ENCODE assay signal across 29 cellular contexts in the genomic region with DNA sequence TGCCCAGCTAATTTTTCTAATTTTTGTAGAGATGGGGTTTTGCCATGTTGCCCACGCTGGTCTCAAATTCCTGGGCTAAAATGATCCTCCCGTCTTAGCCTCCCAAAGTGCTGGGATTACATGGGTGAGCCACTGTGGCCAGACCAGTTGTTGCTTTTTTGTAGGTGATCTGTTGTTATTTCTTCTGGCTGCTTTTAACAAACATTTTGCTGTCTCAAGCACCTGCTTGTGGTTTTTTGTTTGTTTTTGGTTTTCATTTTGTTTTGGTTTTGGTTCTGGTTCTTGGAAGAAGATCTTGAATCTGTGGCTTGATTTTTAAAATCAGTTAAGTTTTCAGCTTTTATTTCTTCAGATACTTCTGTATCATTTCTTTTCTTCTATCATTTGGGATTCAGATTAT. TPM values are rescaled to one million over a fixed set of nuclear protein-coding genes. Genes with fewer than 3 reads are reported as not detected.
DNase-seq lines count a peak whose midpoint lies in the region; ATAC-seq and TF ChIP-seq lines count a peak whose summit lies in the region.
"Had no signal": no experiment of that assay in that cellular context is flagged by ENCODE, and none has a peak within 500 bp of the region (broad histone marks: within the 10 kb centered on the region; RNA-seq: fewer than 3 reads in every experiment).

No MANE protein-coding gene starts in this region.

- H2AK5ac ChIP-seq in mesenchymal stem cell (ENCODE audit: low read length, severe bottlenecking) = no peak overlapping the region

- H3K4me1 Mint-ChIP-seq in activated CD4-positive, alpha-beta T cell treated with anti-CD3 and anti-CD28 coated beads, Interleukin-2, amount 10 ng/mL, durations not matched to agents 7 days and 5 days = peaks cover 27% of the 10 kb centered on the region
- H3K4me1 Mint-ChIP-seq in CD8-positive, alpha-beta T cell (ENCODE audit: low read depth) = peaks cover 45% of the 10 kb centered on the region
- H3K4me1 Mint-ChIP-seq in T-cell = peaks cover 50 to 60% (median 53%) of the 10 kb centered on the region in 3 donors
- H3K4me1 Mint-ChIP-seq in stimulated activated memory B cell treated with anti-CD40 and anti-IgM and Interleukin-4, amounts not matched to agents 10 μg/mL and 1 μg/mL and 100 μg/mL, for 72 hours = peaks cover 24% of the 10 kb centered on the region

- POLR2A ChIA-PET in activated CD4-positive, alpha-beta T cell treated with anti-CD3 and anti-CD28 coated beads, Interleukin-2, amount 10 ng/mL, durations not matched to agents 7 days and 5 days (lab: Charles Lee) = no interaction called here
- POLR2A ChIA-PET in CD8-positive, alpha-beta T cell (lab: Charles Lee) = interaction anchor here (2.1 kb wide), 1 partner anchor 20 kb away, joined by 8 read pairs; no protein-coding TSS in a partner anchor
- POLR2A ChIA-PET in T-cell (lab: Charles Lee) = no interaction called here

- TF ChIP-seq CTCF in CD8-positive, alpha-beta T cell (IDR thresholded peaks at IDR 0.05) = no peak

- H2AFZ ChIP-seq in mesenchymal stem cell (ENCODE audit: low read depth, low read length) = no peak overlapping the region

- no peaks in the 10 kb centered on the region for H3K36me3 ChIP-seq in CD8-positive, alpha-beta T cell (ENCODE audit: insufficient read depth, low read length)
- peaks cover 0 to 17% of the 10 kb centered on the region in 2 experiments for H3K36me3 ChIP-seq in mesenchymal stem cell (ENCODE audit: control insufficient read depth in 1 of 2, insufficient read depth in 2 of 2, low read depth in 1 of 2, low read length in 2 of 2)
- H3K36me3 ChIP-seq: breast epithelium, sigmoid colon, thoracic aorta, uterus had no signal

- H3K9me3 Mint-ChIP-seq in activated CD4-positive, alpha-beta T cell treated with anti-CD3 and anti-CD28 coated beads, Interleukin-2, amount 10 ng/mL, durations not matched to agents 7 days and 5 days = peaks cover 20% of the 10 kb centered on the region
- H3K9me3 Mint-ChIP-seq in CD8-positive, alpha-beta T cell = peaks cover 4% of the 10 kb centered on the region
- peaks cover 0 to 21% (median 4%) of the 10 kb centered on the region in 3 donors for H3K9me3 Mint-ChIP-seq in T-cell
- H3K9me3 Mint-ChIP-seq in stimulated activated memory B cell treated with anti-CD40 and anti-IgM and Interleukin-4, amounts not matched to agents 10 μg/mL and 1 μg/mL and 100 μg/mL, for 72 hours = no peaks in the 10 kb centered on the region
- H3K9me3 Mint-ChIP-seq: memory B cell had no signal

- H3K4ac ChIP-seq in mesenchymal stem cell (ENCODE audit: low read depth in 1 of 2, low read length in 2 of 2) = no peak overlapping the region

- peaks cover 9% of the 10 kb centered on the region for H3K79me1 ChIP-seq in mesenchymal stem cell (replicated peaks; ENCODE audit: low read length, poor library complexity, severe bottlenecking)

- H4K91ac ChIP-seq in mesenchymal stem cell (ENCODE audit: low read length) = no peak overlapping the region

- intact Hi-C loops in CD8-positive, alpha-beta T cell (cut with DNase I, micrococcal nuclease) = loop anchor here in 1 of 2 experiments (1.0 kb wide), 1 partner anchor 8 kb away; no protein-coding TSS in a partner anchor

- DNase-seq in activated CD4-positive, alpha-beta T cell treated with anti-CD3 and anti-CD28 coated beads, Interleukin-2, amount 10 ng/mL, durations not matched to agents 7 days and 5 days = no peak
- no peak for DNase-seq in activated CD4-positive, alpha-beta T cell treated with anti-CD3 and anti-CD28 coated beads for 1 hour
- no peak for DNase-seq in CD8-positive, alpha-beta T cell
- DNase-seq in T-cell = no peak
- DNase-seq in mesenchymal stem cell = no peak
- no peak for DNase-seq in Ammon's horn (ENCODE audit: low spot score)
- no peak for DNase-seq in NCI-H1092 (lab: John Stamatoyannopoulos, UW)
- DNase-seq: 8988T; activated effector memory CD4-positive, alpha-beta T cell treated with Interleukin-2 at 50 U/mL for 16 hours; amygdala; DMS 273 treated with DMSO at 0.1 percent for 48 hours; H7; hypothalamus; immature natural killer cell; left colon; NCI-H2029 treated with DMSO at 0.1 percent for 48 hours; NCI-H526 treated with DMSO at 0.1 percent for 48 hours; occipital lobe; Peyer's patch; psoas muscle; SIG-M5; sigmoid colon; stimulated activated naive CD4-positive, alpha-beta T cell; uterus had no signal

- no peak overlapping the region for H3K4me3 ChIP-seq in CD8-positive, alpha-beta T cell (ENCODE audit: low read depth, low read length)
- H3K4me3 ChIP-seq in mesenchymal stem cell (ENCODE audit: insufficient read depth in 1 of 2, low read depth in 1 of 2, low read length in 2 of 2) = no peak overlapping the region
- H3K4me3 ChIP-seq: breast epithelium, Peyer's patch, psoas muscle, sigmoid colon, thoracic aorta, uterus had no signal

- no peaks in the 10 kb centered on the region for H3K27me3 ChIP-seq in CD8-positive, alpha-beta T cell (ENCODE audit: insufficient read depth, low read length)
- no peaks in the 10 kb centered on the region for H3K27me3 ChIP-seq in mesenchymal stem cell (ENCODE audit: control insufficient read depth in 1 of 2, insufficient read depth in 1 of 2, low read length in 2 of 2)
- H3K27me3 ChIP-seq: breast epithelium, Peyer's patch, sigmoid colon, uterus had no signal

- CTCF ChIA-PET in activated CD4-positive, alpha-beta T cell treated with anti-CD3 and anti-CD28 coated beads, Interleukin-2, amount 10 ng/mL, durations not matched to agents 7 days and 5 days (lab: Charles Lee) = no interaction called here
- CTCF ChIA-PET in CD8-positive, alpha-beta T cell (lab: Charles Lee) = interaction anchor here (1.6 kb wide), 1 partner anchor 15 kb away, joined by 4 read pairs; no protein-coding TSS in a partner anchor
- CTCF ChIA-PET in T-cell (lab: Charles Lee) = no interaction called here

- H3K4me1 ChIP-seq in CD8-positive, alpha-beta T cell (ENCODE audit: insufficient read depth, low read length) = peaks cover 30% of the 10 kb centered on the region
- H3K4me1 ChIP-seq in mesenchymal stem cell (ENCODE audit: control insufficient read depth, insufficient read depth, low read depth, low read length) = no peaks in the 10 kb centered on the region
- H3K4me1 ChIP-seq: breast epithelium, Peyer's patch, psoas muscle, uterus had no signal

- no peak overlapping the region for H2BK12ac ChIP-seq in mesenchymal stem cell (ENCODE audit: low read length in 2 of 2)

- no peak overlapping the region for H3K23ac ChIP-seq in mesenchymal stem cell (ENCODE audit: low read length in 2 of 2)

- WGBS in mesenchymal stem cell = 98% methylated on average over 2 of the region's 2 CpGs

- ATAC-seq in CD8-positive, alpha-beta T cell = no peak
- no peak for ATAC-seq in T-cell (replicated peaks in 1 of 4)
- no peak for ATAC-seq in stimulated activated memory B cell treated with anti-CD40 and anti-IgM and Interleukin-4, amounts not matched to agents 10 μg/mL and 1 μg/mL and 100 μg/mL, for 72 hours
- ATAC-seq: left colon, psoas muscle had no signal

- peak overlapping the region; percentile 64 for H4K8ac ChIP-seq in mesenchymal stem cell (ENCODE audit: low read length)

- no peak overlapping the region for H3K18ac ChIP-seq in mesenchymal stem cell (ENCODE audit: low read depth in 1 of 2, low read length in 2 of 2)

- H2BK5ac ChIP-seq in mesenchymal stem cell (ENCODE audit: low read depth, low read length, poor library complexity, severe bottlenecking) = no peak overlapping the region

- peaks cover 4% of the 10 kb centered on the region for H3K9me3 ChIP-seq in CD8-positive, alpha-beta T cell (ENCODE audit: low read length)
- H3K9me3 ChIP-seq in mesenchymal stem cell (ENCODE audit: control insufficient read depth, low read length) = peaks cover 3% of the 10 kb centered on the region
- H3K9me3 ChIP-seq: breast epithelium, Peyer's patch, sigmoid colon, thoracic aorta had no signal

- no peak overlapping the region for H2BK15ac ChIP-seq in mesenchymal stem cell (ENCODE audit: low read depth, poor library complexity, severe bottlenecking)

- no peak overlapping the region for H3K27ac ChIP-seq in CD8-positive, alpha-beta T cell (ENCODE audit: low read depth, low read length)
- H3K27ac ChIP-seq in mesenchymal stem cell (ENCODE audit: low read length, poor library complexity, severe bottlenecking) = no peak overlapping the region
- H3K27ac ChIP-seq: breast epithelium, Peyer's patch, psoas muscle, sigmoid colon, thoracic aorta, uterus had no signal

- H3K14ac ChIP-seq in mesenchymal stem cell (ENCODE audit: low read length in 2 of 2) = no peak overlapping the region

- H3K36me3 Mint-ChIP-seq in activated CD4-positive, alpha-beta T cell treated with anti-CD3 and anti-CD28 coated beads, Interleukin-2, amount 10 ng/mL, durations not matched to agents 7 days and 5 days (ENCODE audit: low read depth) = peaks cover 54% of the 10 kb centered on the region
- H3K36me3 Mint-ChIP-seq in CD8-positive, alpha-beta T cell = peaks cover 38% of the 10 kb centered on the region
- H3K36me3 Mint-ChIP-seq in T-cell = peaks cover 44% of the 10 kb centered on the region
- H3K36me3 Mint-ChIP-seq in stimulated activated memory B cell treated with anti-CD40 and anti-IgM and Interleukin-4, amounts not matched to agents 10 μg/mL and 1 μg/mL and 100 μg/mL, for 72 hours = peaks cover 52% of the 10 kb centered on the region

- no peak overlapping the region for H3K4me2 ChIP-seq in mesenchymal stem cell (ENCODE audit: low read length, poor library complexity, severe bottlenecking)

- H2BK120ac ChIP-seq in mesenchymal stem cell (ENCODE audit: low read depth, low read length) = no peak overlapping the region

- no peak overlapping the region for H3K4me3 Mint-ChIP-seq in activated CD4-positive, alpha-beta T cell treated with anti-CD3 and anti-CD28 coated beads, Interleukin-2, amount 10 ng/mL, durations not matched to agents 7 days and 5 days
- peak overlapping the region; percentile 55 for H3K4me3 Mint-ChIP-seq in CD8-positive, alpha-beta T cell
- peak overlapping the region in 2 of 3 donors; percentile 23 to 36 for H3K4me3 Mint-ChIP-seq in T-cell
- no peak overlapping the region for H3K4me3 Mint-ChIP-seq in stimulated activated memory B cell treated with anti-CD40 and anti-IgM and Interleukin-4, amounts not matched to agents 10 μg/mL and 1 μg/mL and 100 μg/mL, for 72 hours
- H3K4me3 Mint-ChIP-seq: memory B cell had no signal

- H3K27ac Mint-ChIP-seq in activated CD4-positive, alpha-beta T cell treated with anti-CD3 and anti-CD28 coated beads, Interleukin-2, amount 10 ng/mL, durations not matched to agents 7 days and 5 days = peak overlapping the region; percentile 75
- peak overlapping the region; percentile 64 for H3K27ac Mint-ChIP-seq in CD8-positive, alpha-beta T cell
- peak overlapping the region; percentile 67 to 83 for H3K27ac Mint-ChIP-seq in T-cell
- H3K27ac Mint-ChIP-seq in stimulated activated memory B cell treated with anti-CD40 and anti-IgM and Interleukin-4, amounts not matched to agents 10 μg/mL and 1 μg/mL and 100 μg/mL, for 72 hours = no peak overlapping the region
- H3K27ac Mint-ChIP-seq: IgD-negative memory B cell, memory B cell had no signal

- no peaks in the 10 kb centered on the region for H3K27me3 Mint-ChIP-seq in activated CD4-positive, alpha-beta T cell treated with anti-CD3 and anti-CD28 coated beads, Interleukin-2, amount 10 ng/mL, durations not matched to agents 7 days and 5 days
- H3K27me3 Mint-ChIP-seq in CD8-positive, alpha-beta T cell (ENCODE audit: low read depth) = no peaks in the 10 kb centered on the region
- no peaks in the 10 kb centered on the region for H3K27me3 Mint-ChIP-seq in T-cell
- H3K27me3 Mint-ChIP-seq in stimulated activated memory B cell treated with anti-CD40 and anti-IgM and Interleukin-4, amounts not matched to agents 10 μg/mL and 1 μg/mL and 100 μg/mL, for 72 hours = no peaks in the 10 kb centered on the region
- H3K27me3 Mint-ChIP-seq: IgD-negative memory B cell, memory B cell had no signal

- no peak overlapping the region for H3K9ac ChIP-seq in mesenchymal stem cell (ENCODE audit: low read length)

RNA-seq across cellular contexts. Expression of gene ERCC6L2, which starts 21.1 kb away (rescaled TPM):
- 10 to 100 TPM; 40.7 to 47.2 TPM for total RNA-seq in activated CD4-positive, alpha-beta T cell treated with anti-CD3 and anti-CD28 coated beads, Interleukin-2, amount 10 ng/mL, durations not matched to agents 7 days and 5 days
- 10 to 100 TPM; 32.9 to 33.4 TPM for total RNA-seq in CD8-positive, alpha-beta T cell
- total RNA-seq in T-cell = 10 to 100 TPM; 46.8 to 58.3 (median 50.5) TPM
- polyA plus RNA-seq in mesenchymal stem cell (2013, experiment 1 of 2) = 16.8 TPM
- 16.9 TPM for polyA plus RNA-seq in mesenchymal stem cell (2013, experiment 2 of 2)

Comparison
In these comparisons a context has a peak if more than half of its experiments do, and no peak if none do; other contexts are left out.
1. H3K4me3 Mint-ChIP-seq: peak in CD8-positive, alpha-beta T cell (single experiment) and T-cell (2 of 3); none in activated CD4-positive, alpha-beta T cell treated with anti-CD3 and anti-CD28 coated beads, Interleukin-2, amount 10 ng/mL, durations not matched to agents 7 days and 5 days (single experiment) and stimulated activated memory B cell treated with anti-CD40 and anti-IgM and Interleukin-4, amounts not matched to agents 10 μg/mL and 1 μg/mL and 100 μg/mL, for 72 hours (single experiment).